In genomic region chr10:78976825-78977760, GRCh38 we compare ENCODE assay signal across 16 cellular contexts.
DNase-seq lines count a peak whose midpoint lies in the region; FAIRE-seq and TF ChIP-seq lines count a peak whose summit lies in the region.
"Had no signal": no experiment of that assay in that cellular context is flagged by ENCODE, and none has a peak within 500 bp of the region (broad histone marks: within the 10 kb centered on the region; RNA-seq: fewer than 3 reads in every experiment).

No MANE protein-coding gene starts in this region.

- no peak overlapping the region for H3K4me3 Mint-ChIP-seq in CD14-positive monocyte
- H3K4me3 Mint-ChIP-seq in IgD-negative memory B cell, result peak overlapping the region in 3 of 4 donors; percentile 22 to 67 (median 34)
- H3K4me3 Mint-ChIP-seq: activated T-cell treated with anti-CD3 and anti-CD28 coated beads, Interleukin-2, amount 50 U/mL, for 4 hours had no signal

- H3K36me3 ChIP-seq in H1 (ENCODE audit: control insufficient read depth in 2 of 4, insufficient read depth in 4 of 4, low read length in 3 of 4) (no peaks in the 10 kb centered on the region), parathyroid adenoma (ENCODE audit: control insufficient read depth, insufficient read depth, low read length) (no peaks in the 10 kb centered on the region), OCI-LY7 (ENCODE audit: insufficient read depth, low read length) (no peaks in the 10 kb centered on the region), tibial artery (no peaks in the 10 kb centered on the region)
- H3K36me3 ChIP-seq: brain microvascular endothelial cell had no signal

- no peak overlapping the region for H3K23ac ChIP-seq in H1 (ENCODE audit: insufficient read length)

- H3K4me3 ChIP-seq in H1 (ENCODE audit: extremely low read depth in 1 of 4, insufficient read depth in 2 of 4, low read depth in 3 of 4, low read length in 4 of 4) (no peak overlapping the region), parathyroid adenoma (ENCODE audit: low read depth, low read length) (peak overlapping the region; percentile 36), OCI-LY7 (ENCODE audit: low read depth, low read length, poor library complexity, severe bottlenecking) (no peak overlapping the region), tibial artery (no peak overlapping the region)
- H3K4me3 ChIP-seq: lung had no signal

- no peak for DNase-seq in CD14-positive monocyte (ENCODE audit: low spot score)
- no peak for DNase-seq in H1 (ENCODE audit: low read depth in 1 of 2, low spot score in 2 of 2)
- DNase-seq in OCI-LY7 (ENCODE audit: low spot score), result no peak
- DNase-seq in SK-N-DZ (ENCODE audit: low spot score), result no peak
- no peak for DNase-seq in tibial artery
- no peak for DNase-seq in GM19239 (ENCODE audit: insufficient read length, low spot score)
- DNase-seq: activated T-cell treated with anti-CD3 and anti-CD28 coated beads, Interleukin-2, amount 50 U/mL, for 4 hours; CD4-positive, alpha-beta memory T cell; GF-D8; stimulated activated CD4-positive, alpha-beta T cell treated with anti-CD3 and anti-CD28 coated beads, Interleukin-2, amount 100 ng/mL, for 24 hours; stimulated activated naive CD4-positive, alpha-beta T cell treated with Interleukin-2 at 50 U/mL for 16 hours had no signal

- TF ChIP-seq EP300 in H1 (IDR thresholded peaks at IDR 0.05; ENCODE audit: borderline replicate concordance in 1 of 2, low read depth in 2 of 2, low read length in 2 of 2), result no peak

- peaks cover 58% of the 10 kb centered on the region for H3K4me1 Mint-ChIP-seq in CD14-positive monocyte
- peaks cover 10 to 24% (median 12%) of the 10 kb centered on the region in 3 donors for H3K4me1 Mint-ChIP-seq in IgD-negative memory B cell

- H3K23me2 ChIP-seq in H1 (ENCODE audit: low read depth, low read length), result peaks cover 4% of the 10 kb centered on the region; the same call in 1 of the 2 replicates

- H2AK5ac ChIP-seq in H1 (ENCODE audit: low read depth, low read length), result peak overlapping the region; percentile 40; the same call in 1 of the 2 replicates

- WGBS in H1 (ENCODE audit: extremely low coverage in 1 of 2, insufficient coverage in 1 of 2, insufficient read length in 1 of 2, insufficient replicate concordance in 2 of 2, low coverage in 1 of 2, low lambda C conversion rate in 2 of 2, missing lambda C conversion rate in 1 of 2), 2 experiments, result 91% methylated on average over 13 of the region's 13 CpGs; no CpG with 5 or more reads in 1 of the 2 experiments

- no peak overlapping the region for H2BK5ac ChIP-seq in H1 (ENCODE audit: low read depth, low read length)

- H2BK15ac ChIP-seq in H1 (ENCODE audit: low read length), result peak overlapping the region; percentile 81

- intact Hi-C loops in CD14-positive monocyte (cut with micrococcal nuclease), result loop anchor here (10.0 kb wide), 3 partner anchors 108 to 268 kb away; no protein-coding TSS in a partner anchor
- intact Hi-C loops in OCI-LY7 (cut with micrococcal nuclease; ENCODE audit: unreplicated experiment), result no loop called here
- intact Hi-C loops in tibial artery (cut with DNase I; ENCODE audit: low total_unique reads), result loop anchor here (10.0 kb wide), 1 partner anchor 172 kb away; no protein-coding TSS in a partner anchor

- peak overlapping the region; percentile 69 to 99 (median 91) for H3K27ac Mint-ChIP-seq in CD14-positive monocyte
- H3K27ac Mint-ChIP-seq in IgD-negative memory B cell, result peak overlapping the region in 1 of 3 donors; percentile 22

- H2BK120ac ChIP-seq in H1 (replicated peaks; ENCODE audit: low read depth, low read length), result no peak overlapping the region

- H3K27me3 ChIP-seq in H1 (replicated peaks in 1 of 4; ENCODE audit: control insufficient read depth in 3 of 4, extremely low read depth in 1 of 4, insufficient read depth in 3 of 4, low read length in 3 of 4), result peaks cover 0 to 3% (median 0%) of the 10 kb centered on the region in 4 experiments; a peak in 3 of 7 replicates
- no peaks in the 10 kb centered on the region for H3K27me3 ChIP-seq in parathyroid adenoma (ENCODE audit: control insufficient read depth, insufficient read depth, low read length)
- no peaks in the 10 kb centered on the region for H3K27me3 ChIP-seq in tibial artery
- H3K27me3 ChIP-seq: brain microvascular endothelial cell had no signal

- BruUV-seq in OCI-LY7 (replicated peaks; lab: Mats Ljungman, UMichigan), result no TSS peak

- no peak overlapping the region for H3K14ac ChIP-seq in H1 (ENCODE audit: insufficient read length)

- TF ChIP-seq RAD21 in H1 (IDR thresholded peaks at IDR 0.05 in 1 of 2, conservative IDR thresholded peaks at IDR 0.05 in 1 of 2; ENCODE audit: low read depth in 2 of 2, low read length in 2 of 2), result no peak

- peaks cover 0 to 2% of the 10 kb centered on the region in 2 donors for H3K36me3 Mint-ChIP-seq in CD14-positive monocyte
- H3K36me3 Mint-ChIP-seq in IgD-negative memory B cell, result no peaks in the 10 kb centered on the region

- no peak overlapping the region for H4K5ac ChIP-seq in H1 (ENCODE audit: insufficient read length, low read depth, low read length)

- peak overlapping the region; percentile 68; the same call in 1 of the 2 replicates for H2BK12ac ChIP-seq in H1 (ENCODE audit: low read depth, low read length)

- H3K9me3 ChIP-seq in H1 (ENCODE audit: insufficient read depth in 2 of 2, low read depth in 1 of 2, low read length in 1 of 2) (no peaks in the 10 kb centered on the region), parathyroid adenoma (ENCODE audit: control insufficient read depth, low read length) (no peaks in the 10 kb centered on the region), OCI-LY7 (ENCODE audit: low read length) (no peaks in the 10 kb centered on the region), tibial artery (no peaks in the 10 kb centered on the region)

- no peak overlapping the region for H3K9ac ChIP-seq in H1 (replicated peaks in 1 of 4; ENCODE audit: extremely low read depth in 1 of 4, low read depth in 3 of 4, low read length in 3 of 4)
- H3K9ac ChIP-seq in parathyroid adenoma, result no peak overlapping the region

- no peak overlapping the region for H3K4ac ChIP-seq in H1 (replicated peaks; ENCODE audit: insufficient read length, low read depth, low read length)

- H3K4me2 ChIP-seq in H1 (ENCODE audit: insufficient read depth in 1 of 2, low read depth in 2 of 2, low read length in 2 of 2) (no peak overlapping the region), parathyroid adenoma (ENCODE audit: low read length) (peak overlapping the region; percentile 64), OCI-LY7 (ENCODE audit: low read length) (no peak overlapping the region)

- H2BK20ac ChIP-seq in H1 (ENCODE audit: low read length), result peak overlapping the region; percentile 80; the same call in 1 of the 2 replicates

- H4K8ac ChIP-seq in H1 (ENCODE audit: extremely low read depth, insufficient read depth, low read length), result no peak overlapping the region; the same call in 1 of the 2 replicates

- H2AFZ ChIP-seq in H1 (ENCODE audit: low read length) (no peak overlapping the region), parathyroid adenoma (peak overlapping the region; percentile 54), OCI-LY7 (ENCODE audit: low read length) (no peak overlapping the region)

- peak overlapping the region; percentile 48 for H3K18ac ChIP-seq in H1 (ENCODE audit: extremely low read depth, low read length)

- no peak overlapping the region for H3K56ac ChIP-seq in H1 (replicated peaks; ENCODE audit: insufficient read length, low read depth, low read length)

- H3K79me1 ChIP-seq in H1 (ENCODE audit: low read depth, low read length), result no peaks in the 10 kb centered on the region

- POLR2A ChIA-PET in H1 (lab: Charles Lee; ENCODE audit: partially characterized antibody) (no interaction called here), OCI-LY7 (lab: Charles Lee) (no interaction called here)

- CTCF ChIA-PET in H1 (lab: Charles Lee; ENCODE audit: partially characterized antibody) (interaction anchor here (0.8 to 2.5 kb wide), 3 partner anchors 14 to 218 kb away, joined by 3 to 19 read pairs (median 7); no protein-coding TSS in a partner anchor), OCI-LY7 (lab: Charles Lee; ENCODE audit: unreplicated experiment) (no interaction called here)

- H3K9me3 Mint-ChIP-seq in CD14-positive monocyte (no peaks in the 10 kb centered on the region), IgD-negative memory B cell (no peaks in the 10 kb centered on the region)
- H3K9me3 Mint-ChIP-seq: activated T-cell treated with anti-CD3 and anti-CD28 coated beads, Interleukin-2, amount 50 U/mL, for 4 hours; CD4-positive, alpha-beta memory T cell had no signal

- TF ChIP-seq CTCF in CD14-positive monocyte (IDR thresholded peaks at IDR 0.05), result no peak
- TF ChIP-seq CTCF in H1 (IDR thresholded peaks at IDR 0.05; ENCODE audit: control extremely low read depth in 1 of 3, insufficient read depth in 1 of 3, low read depth in 1 of 3, low read length in 3 of 3), result no peak
- TF ChIP-seq CTCF in parathyroid adenoma (IDR thresholded peaks at IDR 0.05), result no peak
- no peak for TF ChIP-seq CTCF in OCI-LY7 (conservative IDR thresholded peaks at IDR 0.05; ENCODE audit: low read length)
- no peak for TF ChIP-seq CTCF in tibial artery (IDR thresholded peaks at IDR 0.05)

- H3K79me2 ChIP-seq in H1 (ENCODE audit: control insufficient read depth in 1 of 2, insufficient read depth in 2 of 2, low read length in 2 of 2) (no peaks in the 10 kb centered on the region), parathyroid adenoma (no peaks in the 10 kb centered on the region), OCI-LY7 (ENCODE audit: insufficient read depth, low read depth, low read length) (no peaks in the 10 kb centered on the region)

- H3K27me3 Mint-ChIP-seq in CD14-positive monocyte (ENCODE audit: low read depth in 3 of 3) (peaks cover 4 to 25% (median 14%) of the 10 kb centered on the region in 3 donors), IgD-negative memory B cell (peaks cover 27% of the 10 kb centered on the region)
- H3K27me3 Mint-ChIP-seq: CD4-positive, alpha-beta memory T cell had no signal

- no peak overlapping the region for H3K27ac ChIP-seq in H1 (ENCODE audit: low read depth, low read length)
- H3K27ac ChIP-seq in parathyroid adenoma, result peak overlapping the region; percentile 99
- no peak overlapping the region for H3K27ac ChIP-seq in OCI-LY7 (ENCODE audit: low read depth, low read length, poor library complexity, severe bottlenecking)
- H3K27ac ChIP-seq in tibial artery, result no peak overlapping the region
- H3K27ac ChIP-seq: brain microvascular endothelial cell had no signal

- H3K4me1 ChIP-seq in H1 (replicated peaks in 1 of 4; ENCODE audit: control insufficient read depth in 3 of 4, insufficient read depth in 4 of 4, low read length in 3 of 4) (peaks cover 3 to 33% (median 18%) of the 10 kb centered on the region in 4 experiments), parathyroid adenoma (peaks cover 83% of the 10 kb centered on the region), OCI-LY7 (ENCODE audit: insufficient read depth, low read length, poor library complexity, severe bottlenecking) (peaks cover 23% of the 10 kb centered on the region), tibial artery (peaks cover 7 to 27% (median 21%) of the 10 kb centered on the region in 4 donors)

- TF ChIP-seq POLR2A in H1 (IDR thresholded peaks at IDR 0.05; ENCODE audit: control extremely low read depth in 1 of 2, low read depth in 2 of 2, low read length in 2 of 2), result no peak

- H3K9me2 ChIP-seq in OCI-LY7 (ENCODE audit: insufficient read depth, low read length), result no peaks in the 10 kb centered on the region

- H4K20me1 ChIP-seq in H1 (replicated peaks in 1 of 2; ENCODE audit: control insufficient read depth in 1 of 2, insufficient read depth in 2 of 2, low read length in 2 of 2), result no peaks in the 10 kb centered on the region
- H4K20me1 ChIP-seq in OCI-LY7 (ENCODE audit: insufficient read depth, low read length), result no peaks in the 10 kb centered on the region

- H4K91ac ChIP-seq in H1 (replicated peaks; ENCODE audit: insufficient read length, low read length), result no peak overlapping the region

- FAIRE-seq in H1 (lab: Jason Lieb, UNC), result no peak
- no peak for FAIRE-seq in GM19239 (lab: Jason Lieb, UNC)
- FAIRE-seq: endothelial cell of umbilical vein had no signal

Comparison
In these comparisons a context has a peak if more than half of its experiments do, and no peak if none do; other contexts are left out.
1. H3K4me3 Mint-ChIP-seq: peak in IgD-negative memory B cell (3 of 4); none in CD14-positive monocyte (0 of 2).